In genomic region chr6:138115877-138116660, GRCh38 we compare ENCODE assay signal across 1 cellular context.
TF ChIP-seq lines count a peak whose summit lies in the region.

No MANE protein-coding gene starts in this region.

TF ChIP-seq in HepG2, 621 proteins besides CTCF, POLR2A, EP300 and RAD21 (continued from another document and continues in another):
- TF ChIP-seq IKZF5 (CRISPR knock-in tag; IDR thresholded peaks at IDR 0.05) (peak; percentile 58; the same call in 1 of the 2 replicates), PTBP1 (IDR thresholded peaks at IDR 0.05; ENCODE audit: low read depth, low read length, poor library complexity, severe bottlenecking) (no peak), TFE3 (CRISPR knock-in tag; IDR thresholded peaks at IDR 0.05) (peak; percentile 21; the same call in 1 of the 2 replicates), ARID5B (CRISPR knock-in tag; IDR thresholded peaks at IDR 0.05) (peak; percentile 43; the same call in 1 of the 2 replicates), CREB1 (IDR thresholded peaks at IDR 0.05) (0 out of 2 replicates have a peak, but pooled peaks have one; percentile 40), CREB1 (CRISPR knock-in tag; IDR thresholded peaks at IDR 0.05) (no peak), CBX5 (CRISPR knock-in tag; IDR thresholded peaks at IDR 0.05; ENCODE audit: borderline replicate concordance) (0 out of 2 replicates have a peak, but pooled peaks have one; percentile 47), ZNF850 (CRISPR knock-in tag; conservative IDR thresholded peaks at IDR 0.05) (0 out of 2 replicates have a peak, but pooled peaks have one; percentile 54), ZNF740 (CRISPR knock-in tag; IDR thresholded peaks at IDR 0.05) (no peak), SMAD3 (CRISPR knock-in tag; IDR thresholded peaks at IDR 0.05) (peak; percentile 74; the same call in 1 of the 2 replicates), ARID3A (IDR thresholded peaks at IDR 0.05; ENCODE audit: low read depth, low read length) (0 out of 2 replicates have a peak, but pooled peaks have one; percentile 14), ZNF614 (CRISPR knock-in tag; IDR thresholded peaks at IDR 0.05; ENCODE audit: borderline replicate concordance) (0 out of 2 replicates have a peak, but pooled peaks have one; percentile 15), SP140L (CRISPR knock-in tag; IDR thresholded peaks at IDR 0.05; ENCODE audit: borderline replicate concordance) (0 out of 2 replicates have a peak, but pooled peaks have one; percentile 49), ASH2L (IDR thresholded peaks at IDR 0.05; ENCODE audit: insufficient read length, low read depth, low read length) (peak; percentile 57), ZKSCAN8 (CRISPR knock-in tag; IDR thresholded peaks at IDR 0.05; ENCODE audit: borderline replicate concordance) (peak; percentile 71; the same call in 1 of the 2 replicates), PAXIP1 (CRISPR knock-in tag; conservative IDR thresholded peaks at IDR 0.05) (peak; percentile 53), SMC3 (IDR thresholded peaks at IDR 0.05; ENCODE audit: low read length) (peak; percentile 96), KDM3A (CRISPR knock-in tag; IDR thresholded peaks at IDR 0.05; ENCODE audit: low read depth) (0 out of 2 replicates have a peak, but pooled peaks have one; percentile 45), MED1 (CRISPR knock-in tag; IDR thresholded peaks at IDR 0.05) (0 out of 2 replicates have a peak, but pooled peaks have one; percentile 10), KAT8 (CRISPR knock-in tag; IDR thresholded peaks at IDR 0.05) (peak; percentile 41; the same call in 1 of the 2 replicates), ZNF460 (CRISPR knock-in tag; IDR thresholded peaks at IDR 0.05; ENCODE audit: borderline replicate concordance) (peak; percentile 88), ATF2 (CRISPR knock-in tag; IDR thresholded peaks at IDR 0.05) (peak; percentile 17; the same call in 1 of the 2 replicates), ZSCAN9 (CRISPR knock-in tag; IDR thresholded peaks at IDR 0.05; ENCODE audit: borderline replicate concordance) (0 out of 2 replicates have a peak, but pooled peaks have one; percentile 64), STAG1 (CRISPR knock-in tag; IDR thresholded peaks at IDR 0.05) (peak; percentile 98), ZGPAT (CRISPR knock-in tag; IDR thresholded peaks at IDR 0.05) (peak; percentile 40), ZNF484 (CRISPR knock-in tag; IDR thresholded peaks at IDR 0.05; ENCODE audit: borderline replicate concordance, low read depth) (no peak), ZNF256 (CRISPR knock-in tag; conservative IDR thresholded peaks at IDR 0.05) (no peak), PRMT3 (CRISPR knock-in tag; IDR thresholded peaks at IDR 0.05; ENCODE audit: borderline replicate concordance, low read depth) (no peak), ZSCAN20 (CRISPR knock-in tag; IDR thresholded peaks at IDR 0.05; ENCODE audit: borderline replicate concordance) (no peak), SOX13 (IDR thresholded peaks at IDR 0.05) (no peak), SOX13 (CRISPR knock-in tag; conservative IDR thresholded peaks at IDR 0.05 in 1 of 2, IDR thresholded peaks at IDR 0.05 in 1 of 2) (peak in 1 of 2 experiments; percentile 18; a peak in 1 of 4 replicates), MXD3 (CRISPR knock-in tag; IDR thresholded peaks at IDR 0.05) (0 out of 2 replicates have a peak, but pooled peaks have one; percentile 31), MXI1 (IDR thresholded peaks at IDR 0.05; ENCODE audit: borderline replicate concordance, low read depth, low read length) (peak; percentile 55; the same call in 1 of the 3 replicates), GATAD2A (CRISPR knock-in tag; IDR thresholded peaks at IDR 0.05) (0 out of 2 replicates have a peak, but pooled peaks have one; percentile 14), ELF3 (CRISPR knock-in tag; IDR thresholded peaks at IDR 0.05) (peak; percentile 73), RXRB (CRISPR knock-in tag; IDR thresholded peaks at IDR 0.05; ENCODE audit: borderline replicate concordance) (peak; percentile 46; the same call in 1 of the 2 replicates), ZNF543 (CRISPR knock-in tag; IDR thresholded peaks at IDR 0.05) (peak; percentile 74; the same call in 1 of the 2 replicates), CBX2 (IDR thresholded peaks at IDR 0.05; ENCODE audit: low read depth, low read length) (no peak), CBX2 (CRISPR knock-in tag; IDR thresholded peaks at IDR 0.05; ENCODE audit: low read depth) (0 out of 2 replicates have a peak, but pooled peaks have one; percentile 33), HDAC1 (CRISPR knock-in tag; IDR thresholded peaks at IDR 0.05) (peak; percentile 49; the same call in 1 of the 2 replicates), ZFP1 (CRISPR knock-in tag; IDR thresholded peaks at IDR 0.05) (0 out of 2 replicates have a peak, but pooled peaks have one; percentile 6), ZNF710 (CRISPR knock-in tag; IDR thresholded peaks at IDR 0.05; ENCODE audit: borderline replicate concordance) (no peak), ARNT2 (CRISPR knock-in tag; IDR thresholded peaks at IDR 0.05; ENCODE audit: low read depth) (0 out of 2 replicates have a peak, but pooled peaks have one; percentile 45), FOXA3 (CRISPR knock-in tag; IDR thresholded peaks at IDR 0.05) (peak; percentile 26; the same call in 1 of the 2 replicates)
